7 cellular contexts compared by ENCODE assay signal in the genomic region with DNA sequence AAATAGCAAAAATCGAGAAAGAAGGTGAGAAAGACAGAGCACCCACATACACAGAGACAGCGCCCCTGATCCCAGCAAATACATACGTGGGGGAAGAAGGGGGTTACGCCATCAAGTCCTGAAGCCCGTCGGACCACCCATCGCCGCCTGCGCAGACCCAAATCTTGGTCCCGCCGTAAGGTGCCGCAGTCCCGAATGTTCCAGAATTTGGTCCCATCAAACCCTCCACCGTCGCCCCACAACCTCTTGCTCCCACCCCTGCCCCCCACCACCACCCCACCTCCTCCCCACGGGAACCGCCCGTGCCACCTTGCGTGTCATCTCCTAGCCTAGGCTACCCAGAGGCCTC.
A peak's percentile ranks its signal among the peaks of the same experiment; 100 is the strongest.
DNase-seq lines count a peak whose midpoint lies in the region; ATAC-seq and TF ChIP-seq lines count a peak whose summit lies in the region.

No MANE protein-coding gene starts in this region.

- H3K27ac ChIP-seq in body of pancreas (peak overlapping the region; percentile 97 to 99 (median 98)), thoracic aorta (peak overlapping the region; percentile 99)

- no peaks in the 10 kb centered on the region for H3K9me3 ChIP-seq in body of pancreas
- H3K9me3 ChIP-seq in thoracic aorta, result no peaks in the 10 kb centered on the region

- no peak for TF ChIP-seq CTCF in LNCaP clone FGC (IDR thresholded peaks at IDR 0.05; ENCODE audit: control insufficient read depth, extremely low read depth, insufficient read depth)
- TF ChIP-seq CTCF in body of pancreas (IDR thresholded peaks at IDR 0.05), result no peak
- no peak for TF ChIP-seq CTCF in lower leg skin (IDR thresholded peaks at IDR 0.05)
- TF ChIP-seq CTCF in thoracic aorta (IDR thresholded peaks at IDR 0.05), result no peak

- H3K4me3 ChIP-seq in LNCaP clone FGC (ENCODE audit: low read depth, low read length) (peak overlapping the region; percentile 83), body of pancreas (peak overlapping the region; percentile 50 to 55), lower leg skin (ENCODE audit: low read depth, poor library complexity, severe bottlenecking) (peak overlapping the region; percentile 32), thoracic aorta (peak overlapping the region; percentile 80)

- TF ChIP-seq POLR2A in body of pancreas (IDR thresholded peaks at IDR 0.05), result no peak
- TF ChIP-seq POLR2A in lower leg skin (IDR thresholded peaks at IDR 0.05), result no peak

- DNase-seq in LNCaP clone FGC (ENCODE audit: low read depth) (no peak), body of pancreas (no peak), lower leg skin (ENCODE audit: low spot score in 2 of 2) (no peak), thoracic aorta (ENCODE audit: low spot score) (no peak), OCI-M2 (lab: John Stamatoyannopoulos, UW; ENCODE audit: unreplicated experiment) (no peak)

- WGBS in body of pancreas, 2 donors, result 17 to 26% methylated on average over 15 to 19 of the region's 19 CpGs
- WGBS in lower leg skin, 2 donors, result 42 to 50% methylated on average over 19 of the region's 19 CpGs

- H3K27me3 ChIP-seq in body of pancreas (no peaks in the 10 kb centered on the region), thoracic aorta (replicated peaks; ENCODE audit: insufficient read depth) (no peaks in the 10 kb centered on the region)

- intact Hi-C loops in body of pancreas (cut with DNase I), result no loop called here
- intact Hi-C loops in lower leg skin (cut with DNase I; ENCODE audit: low total_unique reads), result no loop called here

- no peak for ATAC-seq in body of pancreas
- ATAC-seq in thoracic aorta (ENCODE audit: insufficient number of reproducible peaks, low FRiP score, low read depth), result no peak
- no peak for ATAC-seq in GM18517 (IDR thresholded peaks at IDR 0.05; ENCODE audit: unreplicated experiment)
- ATAC-seq in GM21723 (IDR thresholded peaks at IDR 0.05; ENCODE audit: unreplicated experiment), result no peak

- H3K4me1 ChIP-seq in body of pancreas (peaks cover 77% of the 10 kb centered on the region), thoracic aorta (ENCODE audit: control insufficient read depth in 1 of 2, low read depth in 2 of 2) (peaks cover 40 to 64% of the 10 kb centered on the region in 2 donors)

- H3K36me3 ChIP-seq in body of pancreas (replicated peaks in 1 of 2; ENCODE audit: insufficient read depth in 1 of 2, low read depth in 2 of 2) (peaks cover 0 to 2% of the 10 kb centered on the region in 2 donors), thoracic aorta (no peaks in the 10 kb centered on the region)

Comparison
In these comparisons a context has a peak if more than half of its experiments do, and no peak if none do; other contexts are left out.
1. H3K4me3 ChIP-seq: peak in every context shown above with its lines; median percentile 83 in LNCaP clone FGC; 80 in thoracic aorta; 52 in body of pancreas; 32 in lower leg skin.